ENCODE assay signal across 8 cellular contexts in the genomic region with DNA sequence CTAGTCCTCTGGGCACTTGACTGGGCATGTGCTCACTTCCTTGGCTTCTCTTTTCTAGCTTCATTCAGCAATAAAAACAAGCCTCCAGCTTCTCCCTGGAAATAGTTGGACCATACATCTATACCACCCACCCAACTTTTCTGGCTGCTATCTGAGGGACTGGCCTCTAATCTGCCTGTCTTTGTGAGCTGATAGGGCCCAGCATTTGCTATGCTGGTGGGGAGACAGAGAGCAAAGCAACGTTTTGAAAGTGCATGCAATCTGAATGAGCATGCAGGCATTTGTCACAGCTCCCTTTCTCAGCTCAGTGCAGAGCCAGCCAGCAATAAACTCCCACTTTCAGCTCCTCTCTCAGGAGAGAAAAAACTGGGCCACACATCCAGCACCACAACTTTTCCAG.
"Had no signal": no experiment of that assay in that cellular context is flagged by ENCODE, and none has a peak within 500 bp of the region (broad histone marks: within the 10 kb centered on the region; RNA-seq: fewer than 3 reads in every experiment).

No MANE protein-coding gene starts in this region.

- DNase-seq: GDM1, GF-D8 had no signal

- FAIRE-seq: G401.6, GM12878, GM12891, GM12892, GM18507, GM19239 had no signal

- H3K4me3 ChIP-seq: GM12878 had no signal

- ATAC-seq: GM12878 had no signal
